10 cellular contexts compared by ENCODE assay signal in genomic region chr15:63155486-63155885, GRCh38. TPM values are rescaled to one million over a fixed set of nuclear protein-coding genes. Genes with fewer than 3 reads are reported as not detected.
DNase-seq lines count a peak whose midpoint lies in the region; ATAC-seq and TF ChIP-seq lines count a peak whose summit lies in the region.
"Had no signal": no experiment of that assay in that cellular context is flagged by ENCODE, and none has a peak within 500 bp of the region (broad histone marks: within the 10 kb centered on the region; RNA-seq: fewer than 3 reads in every experiment).

No MANE protein-coding gene starts in this region.

- peak overlapping the region; percentile 72 for H3K27ac Mint-ChIP-seq in mesothelial cell of epicardium

- CTCF ChIA-PET in AG04450 (lab: Charles Lee): interaction anchor here (0.6 kb wide), 1 partner anchor 247 kb away, joined by 3 read pairs; no protein-coding TSS in a partner anchor

- H3K27ac ChIP-seq in AG04450 (ENCODE audit: low read depth, low read length) (no peak overlapping the region), HUES48 (ENCODE audit: low read depth, low read length) (no peak overlapping the region)

- H3K27me3 ChIP-seq in AG04450 (ENCODE audit: control insufficient read depth, insufficient read depth, low read length): no peaks in the 10 kb centered on the region
- H3K27me3 ChIP-seq in HUES48 (ENCODE audit: control insufficient read depth, insufficient read depth, low read length): no peaks in the 10 kb centered on the region

- no peaks in the 10 kb centered on the region for H3K27me3 Mint-ChIP-seq in mesothelial cell of epicardium (ENCODE audit: low read depth)

- peaks cover 3% of the 10 kb centered on the region for H3K9me3 Mint-ChIP-seq in mesothelial cell of epicardium

- H3K4me3 ChIP-seq in AG04450 (ENCODE audit: low read depth, low read length): peak overlapping the region; percentile 88
- peak overlapping the region; percentile 93 for H3K4me3 ChIP-seq in HUES48 (ENCODE audit: low read depth, low read length)
- H3K4me3 ChIP-seq in astrocyte of the cerebellum (ENCODE audit: low read depth, low read length): peak overlapping the region; percentile 94

- no peaks in the 10 kb centered on the region; the same call in 1 of the 2 replicates for H3K9me3 ChIP-seq in AG04450 (ENCODE audit: control insufficient read depth, insufficient read depth, low read length)
- no peaks in the 10 kb centered on the region for H3K9me3 ChIP-seq in HUES48 (ENCODE audit: control insufficient read depth, insufficient read depth, low read length)

- no peak for TF ChIP-seq CTCF in AG04450 (IDR thresholded peaks at IDR 0.05; ENCODE audit: low read depth, low read length)
- TF ChIP-seq CTCF in astrocyte of the cerebellum (IDR thresholded peaks at IDR 0.05; ENCODE audit: low read depth, low read length, missing control alignments): no peak
- TF ChIP-seq CTCF in mesothelial cell of epicardium (IDR thresholded peaks at IDR 0.05; ENCODE audit: unreplicated experiment): no peak

- peaks cover 12% of the 10 kb centered on the region for H3K4me1 Mint-ChIP-seq in mesothelial cell of epicardium

- ATAC-seq in HG03439 (IDR thresholded peaks at IDR 0.05; ENCODE audit: unreplicated experiment): no peak

- no peak overlapping the region for H3K9ac ChIP-seq in HUES48 (ENCODE audit: low read depth, low read length)

- POLR2A ChIA-PET in AG04450 (lab: Yijun Ruan, JAX): interaction anchor here (0.8 to 1.5 kb wide), 2 partner anchors 19 to 61 kb away, joined by 3 to 4 read pairs; no protein-coding TSS in a partner anchor

- in situ Hi-C loops in astrocyte of the cerebellum (cut with HindIII; ENCODE audit: low sequenced_read_pairs): no loop called here

- no peaks in the 10 kb centered on the region for H3K4me1 ChIP-seq in HUES48 (ENCODE audit: control insufficient read depth, insufficient read depth, low read length)

- peaks cover 18% of the 10 kb centered on the region for H3K36me3 Mint-ChIP-seq in mesothelial cell of epicardium

- no peak for DNase-seq in AG04450 (ENCODE audit: low read depth, low spot score)
- DNase-seq in astrocyte of the cerebellum (ENCODE audit: low read depth): no peak
- DNase-seq in mesothelial cell of epicardium (ENCODE audit: low spot score in 2 of 2, unreplicated experiment in 2 of 2): no peak
- no peak for DNase-seq in HUDEP-2 (lab: John Stamatoyannopoulos, UW; ENCODE audit: unreplicated experiment in 76 of 76)
- DNase-seq in NK-92 treated with Interleukin-12 subunit alpha and Interleukin-12 subunit beta, amount 100 ng/mL, for 24 hours (lab: John Stamatoyannopoulos, UW): no peak
- no peak for DNase-seq in DMS114 treated with DMSO at 0.1 percent for 48 hours (lab: John Stamatoyannopoulos, UW; ENCODE audit: unreplicated experiment)
- DNase-seq: EL; stimulated activated CD4-positive, alpha-beta T cell treated with anti-CD3 and anti-CD28 coated beads, Interleukin-15, amount 100 ng/mL, for 24 hours had no signal

- H3K36me3 ChIP-seq in HUES48 (ENCODE audit: control insufficient read depth, insufficient read depth, low read length): peaks cover 26% of the 10 kb centered on the region

- H3K4me3 Mint-ChIP-seq in mesothelial cell of epicardium: peak overlapping the region; percentile 100

RNA-seq across cellular contexts. Expression of gene RPS27L, which starts 1.8 kb away (rescaled TPM):
- 501 and 610 TPM in 2 replicates for polyA plus RNA-seq in AG04450 (2011; rRNA removed)
- polyA minus RNA-seq in AG04450 (2011; rRNA and poly(A)+ RNA removed): 47.0 and 86.3 TPM in 2 replicates
- 124 to 132 TPM (median 130 TPM) in 3 replicates for total RNA-seq in mesothelial cell of epicardium

RNA-seq across cellular contexts. Expression of gene LACTB, which starts 33.8 kb away (rescaled TPM):
- 31.6 and 51.1 TPM in 2 replicates for polyA plus RNA-seq in AG04450 (2011; rRNA removed)
- 10.6 and 18.5 TPM in 2 replicates for polyA minus RNA-seq in AG04450 (2011; rRNA and poly(A)+ RNA removed)
- total RNA-seq in mesothelial cell of epicardium: 7.6 to 9.0 TPM (median 8.2 TPM) in 3 replicates

RNA-seq across cellular contexts. Expression of gene RAB8B, which starts 33.9 kb away (rescaled TPM):
- 71.7 and 82.4 TPM in 2 replicates for polyA plus RNA-seq in AG04450 (2011; rRNA removed)
- 39.2 and 42.7 TPM in 2 replicates for polyA minus RNA-seq in AG04450 (2011; rRNA and poly(A)+ RNA removed)
- total RNA-seq in mesothelial cell of epicardium: 20.2 to 27.1 TPM (median 22.7 TPM) in 3 replicates
